Comparison of ENCODE assay signal across 28 cellular contexts in the genomic region with DNA sequence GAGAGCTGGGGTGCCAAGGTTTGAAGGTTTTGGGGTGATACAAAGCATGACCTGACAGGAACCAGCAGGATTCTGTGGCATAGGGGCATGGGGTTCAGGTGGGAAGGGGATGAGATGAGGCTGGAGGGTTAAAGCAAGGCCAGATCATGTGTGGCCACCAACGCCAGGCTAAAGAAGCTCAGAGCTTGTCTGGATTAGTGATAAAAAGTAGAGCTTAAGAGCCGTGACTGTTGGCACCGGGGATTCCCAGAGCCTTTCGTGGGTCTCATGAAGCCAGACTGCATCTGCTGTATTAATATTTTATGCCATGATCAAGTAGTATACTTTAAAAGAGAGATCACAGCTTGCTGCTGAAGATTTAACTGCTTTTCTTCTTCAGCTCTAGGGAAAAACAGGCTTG.
"Had no signal": no experiment of that assay in that cellular context is flagged by ENCODE, and none has a peak within 500 bp of the region (broad histone marks: within the 10 kb centered on the region; RNA-seq: fewer than 3 reads in every experiment).

No MANE protein-coding gene starts in this region.

- H3K27me3 Mint-ChIP-seq: activated naive CD4-positive, alpha-beta T cell treated with anti-CD3 and anti-CD28 coated beads, Interleukin-2, amount 50 U/mL, for 24 hours had no signal

- H3K27me3 ChIP-seq: adrenal gland, body of pancreas, esophagus squamous epithelium, gastroesophageal sphincter had no signal

- H3K27ac Mint-ChIP-seq: activated CD4-positive, alpha-beta T cell treated with anti-CD3 and anti-CD28 coated beads, Interleukin-2, amount 10 ng/mL, durations not matched to agents 7 days and 5 days; activated CD8-positive, alpha-beta T cell treated with anti-CD3 and anti-CD28 coated beads for 36 hours; activated naive CD4-positive, alpha-beta T cell treated with anti-CD3 and anti-CD28 coated beads for 36 hours; activated naive CD4-positive, alpha-beta T cell treated with anti-CD3 and anti-CD28 coated beads, Interleukin-2, amount 50 U/mL, for 24 hours; activated naive CD8-positive, alpha-beta T cell treated with anti-CD3 and anti-CD28 coated beads for 36 hours; activated naive CD8-positive, alpha-beta T cell treated with anti-CD3 and anti-CD28 coated beads, Interleukin-2, amount 50 U/mL, for 24 hours; activated T-helper 1 cell treated with anti-CD3 and anti-CD28 coated beads, Interleukin-12 subunit alpha, Interleukin-12 subunit beta, Interleukin-2, Interleukin-4 antibody, amounts not matched to agents 30 ng/mL and 10 ng/mL and 1 ng/mL, durations not matched to agents 14 hours and 24 hours and 36 hours; activated T-helper 2 cell treated with anti-CD3 and anti-CD28 coated beads, Interferon-gamma antibody, Interleukin-2, Interleukin-4, amounts not matched to agents 10 μg/mL and 5 μg/mL and 100 μg/mL, durations not matched to agents 14 hours and 24 hours and 36 hours; WTC11 had no signal

- H3K27ac ChIP-seq: adrenal gland, body of pancreas, epithelial cell of prostate, esophagus squamous epithelium, gastroesophageal sphincter had no signal

- H3K9me3 ChIP-seq: adrenal gland, body of pancreas, esophagus squamous epithelium, gastroesophageal sphincter had no signal

- H3K36me3 ChIP-seq: adrenal gland, esophagus squamous epithelium, gastroesophageal sphincter had no signal

- H3K4me1 ChIP-seq: body of pancreas had no signal

- H3K4me1 Mint-ChIP-seq: activated CD4-positive, alpha-beta T cell treated with anti-CD3 and anti-CD28 coated beads, Interleukin-2, amount 10 ng/mL, durations not matched to agents 7 days and 5 days; activated naive CD4-positive, alpha-beta T cell treated with anti-CD3 and anti-CD28 coated beads, Interleukin-2, amount 50 U/mL, for 24 hours; activated naive CD8-positive, alpha-beta T cell treated with anti-CD3 and anti-CD28 coated beads for 36 hours; activated naive CD8-positive, alpha-beta T cell treated with anti-CD3 and anti-CD28 coated beads, Interleukin-2, amount 50 U/mL, for 24 hours had no signal

- H3K9me3 Mint-ChIP-seq: activated CD4-positive, alpha-beta T cell treated with anti-CD3 and anti-CD28 coated beads, Interleukin-2, amount 10 ng/mL, durations not matched to agents 7 days and 5 days; activated CD8-positive, alpha-beta T cell treated with anti-CD3 and anti-CD28 coated beads for 36 hours; activated naive CD4-positive, alpha-beta T cell treated with anti-CD3 and anti-CD28 coated beads for 36 hours; activated naive CD4-positive, alpha-beta T cell treated with anti-CD3 and anti-CD28 coated beads, Interleukin-2, amount 50 U/mL, for 24 hours; activated naive CD8-positive, alpha-beta T cell treated with anti-CD3 and anti-CD28 coated beads for 36 hours; activated naive CD8-positive, alpha-beta T cell treated with anti-CD3 and anti-CD28 coated beads, Interleukin-2, amount 50 U/mL, for 24 hours; activated T-cell treated with anti-CD3 and anti-CD28 coated beads, Interleukin-2, amount 50 U/mL, for 4 hours; activated T-helper 1 cell treated with anti-CD3 and anti-CD28 coated beads, Interleukin-12 subunit alpha, Interleukin-12 subunit beta, Interleukin-2, Interleukin-4 antibody, amounts not matched to agents 30 ng/mL and 10 ng/mL and 1 ng/mL, durations not matched to agents 14 hours and 24 hours and 36 hours; activated T-helper 2 cell treated with anti-CD3 and anti-CD28 coated beads, Interferon-gamma antibody, Interleukin-2, Interleukin-4, amounts not matched to agents 10 μg/mL and 5 μg/mL and 100 μg/mL, durations not matched to agents 14 hours and 24 hours and 36 hours; WTC11 had no signal

- H3K4me3 ChIP-seq: adrenal gland, body of pancreas, esophagus squamous epithelium, gastroesophageal sphincter had no signal

- H3K36me3 Mint-ChIP-seq: activated naive CD8-positive, alpha-beta T cell treated with anti-CD3 and anti-CD28 coated beads for 36 hours; WTC11 had no signal

- DNase-seq: activated CD4-positive, alpha-beta T cell treated with anti-CD3 and anti-CD28 coated beads for 1 hour; activated CD4-positive, alpha-beta T cell treated with anti-CD3 and anti-CD28 coated beads for 4 hours; activated CD4-positive, alpha-beta T cell treated with anti-CD3 and anti-CD28 coated beads, Interleukin-2, amount 10 ng/mL, durations not matched to agents 7 days and 5 days; activated CD4-positive, alpha-beta T cell treated with anti-CD3 and anti-CD28 coated beads, Interleukin-2, amount 50 U/mL, for 4 hours; activated CD8-positive, alpha-beta memory T cell treated with anti-CD3 and anti-CD28 coated beads for 24 hours; activated CD8-positive, alpha-beta T cell treated with anti-CD3 and anti-CD28 coated beads for 36 hours; activated effector memory CD4-positive, alpha-beta T cell treated with anti-CD3 and anti-CD28 coated beads, Interleukin-2, amount 50 U/mL, for 16 hours; activated naive CD4-positive, alpha-beta T cell treated with anti-CD3 and anti-CD28 coated beads for 36 hours; activated naive CD8-positive, alpha-beta T cell treated with anti-CD3 and anti-CD28 coated beads for 36 hours; activated naive CD8-positive, alpha-beta T cell treated with anti-CD3 and anti-CD28 coated beads, Interleukin-2, amount 50 U/mL, for 24 hours; activated T-cell treated with anti-CD3 and anti-CD28 coated beads, Interleukin-2, amount 50 U/mL, for 4 hours; adrenal gland; amygdala; aorta; body of pancreas; caudate nucleus; cortex of kidney; dermis blood vessel endothelial cell; effector CD8-positive, alpha-beta T cell; esophagus squamous epithelium; foreskin melanocyte; T-helper 2 cell had no signal

- H3K4me3 Mint-ChIP-seq: activated CD4-positive, alpha-beta T cell treated with anti-CD3 and anti-CD28 coated beads, Interleukin-2, amount 10 ng/mL, durations not matched to agents 7 days and 5 days; activated CD8-positive, alpha-beta T cell treated with anti-CD3 and anti-CD28 coated beads for 36 hours; activated naive CD4-positive, alpha-beta T cell treated with anti-CD3 and anti-CD28 coated beads for 36 hours; activated naive CD4-positive, alpha-beta T cell treated with anti-CD3 and anti-CD28 coated beads, Interleukin-2, amount 50 U/mL, for 24 hours; activated naive CD8-positive, alpha-beta T cell treated with anti-CD3 and anti-CD28 coated beads for 36 hours; activated naive CD8-positive, alpha-beta T cell treated with anti-CD3 and anti-CD28 coated beads, Interleukin-2, amount 50 U/mL, for 24 hours; activated T-cell treated with anti-CD3 and anti-CD28 coated beads, Interleukin-2, amount 50 U/mL, for 4 hours; activated T-helper 1 cell treated with anti-CD3 and anti-CD28 coated beads, Interleukin-12 subunit alpha, Interleukin-12 subunit beta, Interleukin-2, Interleukin-4 antibody, amounts not matched to agents 30 ng/mL and 10 ng/mL and 1 ng/mL, durations not matched to agents 14 hours and 24 hours and 36 hours; WTC11 had no signal

- ATAC-seq: activated CD8-positive, alpha-beta T cell treated with anti-CD3 and anti-CD28 coated beads for 36 hours; activated naive CD8-positive, alpha-beta T cell treated with anti-CD3 and anti-CD28 coated beads, Interleukin-2, amount 50 U/mL, for 24 hours; activated T-cell treated with anti-CD3 and anti-CD28 coated beads, Interleukin-2, amount 50 U/mL, for 4 hours; body of pancreas; gastroesophageal sphincter had no signal
